ENCODE assay signal across 13 cellular contexts in the genomic region with DNA sequence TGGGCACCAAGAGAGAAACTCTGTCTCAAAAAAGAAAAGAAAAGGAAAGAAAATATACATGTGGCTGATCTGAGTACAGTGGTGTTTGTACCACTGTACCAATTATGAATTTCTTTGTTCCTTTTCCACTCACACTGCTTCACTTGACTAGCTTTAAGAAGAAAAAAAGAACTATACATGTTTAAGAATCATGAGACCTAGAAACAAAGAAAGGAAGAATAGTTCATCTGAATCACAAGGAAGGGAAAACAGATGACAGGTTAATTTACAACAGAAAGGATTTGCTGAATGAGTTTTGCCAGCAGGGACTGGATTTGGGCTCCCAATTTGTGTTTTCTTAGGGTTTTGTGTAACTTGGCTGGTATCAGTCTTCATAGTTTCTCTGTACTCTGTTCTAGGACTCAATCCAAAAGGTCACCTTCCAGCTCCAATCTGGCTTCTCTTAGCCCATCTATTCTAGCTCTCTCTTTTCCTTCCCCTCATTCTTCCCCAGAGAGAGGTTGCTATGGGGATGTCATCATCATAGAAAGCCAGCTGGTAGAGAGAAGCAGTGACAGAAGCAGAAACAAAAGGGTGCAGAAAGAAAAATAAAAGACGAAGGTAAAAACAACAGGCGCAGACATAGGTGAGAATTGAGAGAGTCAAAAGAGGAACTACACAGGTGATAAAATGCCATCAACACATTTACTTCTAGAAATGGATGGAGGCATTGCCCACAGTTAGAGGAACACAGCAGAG. TPM values are rescaled to one million over a fixed set of nuclear protein-coding genes. Genes with fewer than 3 reads are reported as not detected.
DNase-seq lines count a peak whose midpoint lies in the region; ATAC-seq, FAIRE-seq and TF ChIP-seq lines count a peak whose summit lies in the region.
"Not testable (repeated sequence)": the region's sequence is repeated elsewhere in the genome, so short reads cannot be mapped to it uniquely, and the experiment has no call there.
"Had no signal": no experiment of that assay in that cellular context is flagged by ENCODE, and none has a peak within 500 bp of the region (broad histone marks: within the 10 kb centered on the region; RNA-seq: fewer than 3 reads in every experiment).

No MANE protein-coding gene starts in this region.

- not testable (repeated sequence) for H3K79me1 ChIP-seq in H9 (ENCODE audit: insufficient read depth, low read depth, low read length, poor library complexity, severe bottlenecking)

- H3K18ac ChIP-seq in H9 (ENCODE audit: insufficient read length, low read depth, low read length), result not testable (repeated sequence)

- TF ChIP-seq CTCF in H9 (conservative IDR thresholded peaks at IDR 0.05); fibroblast of pulmonary artery (IDR thresholded peaks at IDR 0.05; ENCODE audit: low read length, missing control alignments); neutrophil (IDR thresholded peaks at IDR 0.05); type B pancreatic cell (conservative IDR thresholded peaks at IDR 0.05): not testable (repeated sequence)

- peak; percentile 43 for ATAC-seq in central memory CD8-positive, alpha-beta T cell (replicated peaks; ENCODE audit: extremely low read depth, poor library complexity, severe bottlenecking)
- peak; percentile 97 for ATAC-seq in memory B cell (ENCODE audit: low read depth)

- not testable (repeated sequence) for H4K91ac ChIP-seq in H9 (ENCODE audit: insufficient read length, low read depth, low read length)

- not testable (repeated sequence) for H3K27me3 Mint-ChIP-seq in H9 (ENCODE audit: low read depth); memory B cell; type B pancreatic cell
- H3K27me3 Mint-ChIP-seq in central memory CD8-positive, alpha-beta T cell, result peaks cover 49% of the 10 kb centered on the region

- H3K4ac ChIP-seq in H9 (ENCODE audit: low read depth, low read length), result not testable (repeated sequence)

- H2BK120ac ChIP-seq in H9 (ENCODE audit: low read depth, low read length, poor library complexity, severe bottlenecking), result not testable (repeated sequence)

- not testable (repeated sequence) for H2AK5ac ChIP-seq in H9 (ENCODE audit: insufficient read length, low read length)

- not testable (repeated sequence) for H2BK5ac ChIP-seq in H9 (ENCODE audit: insufficient read length, low read length)

- H3K4me1 ChIP-seq in H9 (ENCODE audit: insufficient read depth, low read length), result not testable (repeated sequence)
- H3K4me1 ChIP-seq in neutrophil (ENCODE audit: control insufficient read depth in 1 of 2, insufficient read depth in 1 of 2, low read depth in 1 of 2, low read length in 1 of 2), result peaks cover 56 to 58% of the 10 kb centered on the region in 2 experiments

- H3K27ac ChIP-seq in H9 (ENCODE audit: insufficient read length, low read depth, low read length) (peak overlapping the region; percentile 87), neutrophil (peak overlapping the region; percentile 87)

- not testable (repeated sequence) for H2BK20ac ChIP-seq in H9 (ENCODE audit: low read depth, low read length, poor library complexity, severe bottlenecking)

- H3K23ac ChIP-seq in H9 (ENCODE audit: insufficient read length, low read depth, low read length), result not testable (repeated sequence)

- H3K4me3 Mint-ChIP-seq in H9 (peak overlapping the region; percentile 5 to 8; a peak in 4 of 5 replicates), type B pancreatic cell (peak overlapping the region; percentile 0)
- not testable (repeated sequence) for H3K4me3 Mint-ChIP-seq in central memory CD8-positive, alpha-beta T cell; memory B cell

- peak overlapping the region; percentile 37 for H3K9ac ChIP-seq in H9 (ENCODE audit: extremely low read depth, insufficient read length, low read length)

- peak overlapping the region; percentile 62 to 98 (median 96) for H3K27ac Mint-ChIP-seq in H9
- H3K27ac Mint-ChIP-seq in central memory CD8-positive, alpha-beta T cell (ENCODE audit: low read depth); memory B cell: not testable (repeated sequence)
- peak overlapping the region; percentile 79 for H3K27ac Mint-ChIP-seq in type B pancreatic cell

- H3K4me2 ChIP-seq in H9 (ENCODE audit: insufficient read depth, insufficient read length, low read length), result not testable (repeated sequence)

- H4K5ac ChIP-seq in H9 (ENCODE audit: insufficient read length, low read depth, low read length), result not testable (repeated sequence)

- no CpG with 5 or more reads among the region's 2 CpGs for WGBS in H9 (ENCODE audit: extremely low coverage, insufficient read length, low lambda C conversion rate)

- H3K36me3 Mint-ChIP-seq in H9 (ENCODE audit: insufficient read depth in 1 of 3, low read depth in 3 of 3); central memory CD8-positive, alpha-beta T cell (ENCODE audit: insufficient read depth); memory B cell; type B pancreatic cell: not testable (repeated sequence)

- DNase-seq in GM18507 (ENCODE audit: extremely low spot score, insufficient read length, low read depth); H9; central memory CD8-positive, alpha-beta T cell (ENCODE audit: low spot score in 2 of 2); memory B cell (ENCODE audit: low spot score in 2 of 2); type B pancreatic cell (ENCODE audit: extremely low spot score, unreplicated experiment): not testable (repeated sequence)
- DNase-seq in M059J (ENCODE audit: low read depth) (peak; percentile 9), fibroblast of pulmonary artery (ENCODE audit: low read depth) (peak; percentile 22)

- not testable (repeated sequence) for H4K8ac ChIP-seq in H9 (replicated peaks; ENCODE audit: insufficient read length, low read depth, low read length)

- peaks cover 17% of the 10 kb centered on the region for H3K36me3 ChIP-seq in neutrophil

- H3K4me3 ChIP-seq in fibroblast of pulmonary artery (replicated peaks; ENCODE audit: low read depth, low read length); neutrophil (ENCODE audit: low read depth in 1 of 2, low read length in 1 of 2): not testable (repeated sequence)

- not testable (repeated sequence) for H4K20me1 ChIP-seq in H9 (ENCODE audit: control insufficient read depth, insufficient read depth, insufficient read length)

- H3K27me3 ChIP-seq in H9 (ENCODE audit: insufficient read depth, low read length); neutrophil: not testable (repeated sequence)

- H3K14ac ChIP-seq in H9 (ENCODE audit: insufficient read depth, low read length), result not testable (repeated sequence)

- not testable (repeated sequence) for H3K9me3 Mint-ChIP-seq in H9; central memory CD8-positive, alpha-beta T cell; memory B cell; type B pancreatic cell

- not testable (repeated sequence) for H3K79me2 ChIP-seq in H9 (ENCODE audit: insufficient read depth, low read length)

- not testable (repeated sequence) for H2AFZ ChIP-seq in H9 (ENCODE audit: low read length)

- H2BK12ac ChIP-seq in H9 (ENCODE audit: insufficient read length, low read depth, low read length), result not testable (repeated sequence)

- H3K4me1 Mint-ChIP-seq in H9, result peaks cover 54 to 55% of the 10 kb centered on the region in 2 experiments
- not testable (repeated sequence) for H3K4me1 Mint-ChIP-seq in central memory CD8-positive, alpha-beta T cell; memory B cell; type B pancreatic cell (ENCODE audit: unreplicated experiment)

- H3T11ph ChIP-seq in H9 (ENCODE audit: low read length), result peak overlapping the region; percentile 45

- not testable (repeated sequence) for H3K23me2 ChIP-seq in H9 (ENCODE audit: insufficient read length, low read depth, low read length, poor library complexity, severe bottlenecking)

- FAIRE-seq in GM18507 (lab: Jason Lieb, UNC), result peak; percentile 69

- not testable (repeated sequence) for H3K56ac ChIP-seq in H9 (ENCODE audit: insufficient read length, low read depth, low read length)

- H2BK15ac ChIP-seq in H9 (ENCODE audit: low read depth, low read length), result not testable (repeated sequence)

- H3K9me3 ChIP-seq in H9 (ENCODE audit: control insufficient read depth, low read depth, low read length); neutrophil: not testable (repeated sequence)

RNA-seq across cellular contexts. Expression of a gene that starts 25.3 kb away (rescaled TPM):
- total RNA-seq in H9 (2021), result 19.1 and 19.3 TPM in 2 replicates
- not detected in 2 replicates for total RNA-seq in M059J (2014; rRNA removed; shearing (Covaris generic))
- total RNA-seq in type B pancreatic cell (ENCODE audit: low replicate concordance), result 7.0 and 50.0 TPM in 2 replicates
- total RNA-seq: bronchial epithelial cell, esophagus mucosa, left ventricle myocardium inferior had no signal

RNA-seq across cellular contexts. Expression of a gene that starts 58.2 kb away (rescaled TPM):
- total RNA-seq in H9 (2021) (199 and 211 TPM in 2 replicates), type B pancreatic cell (ENCODE audit: low replicate concordance) (not detected in 2 replicates)
- total RNA-seq in M059J (2014; rRNA removed; shearing (Covaris generic)), result not detected in 2 replicates
- total RNA-seq: activated B cell treated with CpG ODN at 0.5 μM for 24 hours; bronchial epithelial cell; CD8-positive, alpha-beta memory T cell; left ventricle myocardium inferior had no signal

Comparison
In these comparisons a context has a peak if more than half of its experiments do, and no peak if none do; other contexts are left out.
1. RNA of a gene that starts 58.2 kb away (total RNA-seq): 199 to 211 TPM in H9; not detected in type B pancreatic cell and not detected in M059J; every median in the first group is over 100 times any median in the second.